Comparison of ENCODE assay signal across 25 cellular contexts in genomic region chr10:47404937-47405336, GRCh38. TPM values are rescaled to one million over a fixed set of nuclear protein-coding genes. Genes with fewer than 3 reads are reported as not detected.
DNase-seq lines count a peak whose midpoint lies in the region; ATAC-seq, FAIRE-seq and TF ChIP-seq lines count a peak whose summit lies in the region.
"Had no signal": no experiment of that assay in that cellular context is flagged by ENCODE, and none has a peak within 500 bp of the region (broad histone marks: within the 10 kb centered on the region; RNA-seq: fewer than 3 reads in every experiment).

No MANE protein-coding gene starts in this region.

- POLR2A ChIA-PET in A549 (lab: Yijun Ruan, JAX) (no interaction called here), Panc1 (lab: Charles Lee) (no interaction called here)

- no peaks in the 10 kb centered on the region for H3K79me2 ChIP-seq in neural progenitor cell (ENCODE audit: low read depth)

- H3K4me1 Mint-ChIP-seq in neural progenitor cell: peaks cover 36% of the 10 kb centered on the region

- TF ChIP-seq RAD21 in A549 (conservative IDR thresholded peaks at IDR 0.05 in 1 of 2, IDR thresholded peaks at IDR 0.05 in 1 of 2): no peak

- H3K4me2 ChIP-seq in A549 (no peak overlapping the region), neural progenitor cell (no peak overlapping the region)

- CTCF ChIA-PET in A549 (lab: Yijun Ruan, JAX): interaction anchor here (0.8 to 3.4 kb wide), 5 partner anchors 10 to 46 kb away, joined by 3 to 9 read pairs (median 4); partner anchors contain the start of gene ZNF488
- CTCF ChIA-PET in Panc1 (lab: Charles Lee): interaction anchor here (0.7 kb wide), 1 partner anchor 51 kb away, joined by 5 read pairs; no protein-coding TSS in a partner anchor

- no peak overlapping the region for H2AFZ ChIP-seq in neural progenitor cell (replicated peaks)

- intact Hi-C loops in Panc1 (cut with micrococcal nuclease; ENCODE audit: unreplicated experiment): no loop called here
- intact Hi-C loops in esophagus muscularis mucosa (cut with DNase I): loop anchor here (5.0 kb wide), 1 partner anchor 52 kb away; no protein-coding TSS in a partner anchor

- no peak for TF ChIP-seq CTCF in A549 (IDR thresholded peaks at IDR 0.05)
- no peak for TF ChIP-seq CTCF in Panc1 (IDR thresholded peaks at IDR 0.05)
- no peak for TF ChIP-seq CTCF in neural progenitor cell (IDR thresholded peaks at IDR 0.05)
- TF ChIP-seq CTCF in esophagus muscularis mucosa (IDR thresholded peaks at IDR 0.05): no peak

- H3K9me3 Mint-ChIP-seq in neural progenitor cell: no peaks in the 10 kb centered on the region

- H3K4me1 ChIP-seq in A549 (peaks cover 66% of the 10 kb centered on the region), Panc1 (ENCODE audit: control insufficient read depth, insufficient read depth, low read length) (peaks cover 78% of the 10 kb centered on the region), esophagus (ENCODE audit: control insufficient read depth in 2 of 2, insufficient read depth in 2 of 2, low read length in 1 of 2) (peaks cover 23 to 47% of the 10 kb centered on the region in 2 donors), neural progenitor cell (no peaks in the 10 kb centered on the region), esophagus muscularis mucosa (peaks cover 14 to 28% (median 23%) of the 10 kb centered on the region in 4 donors)

- no peak overlapping the region for H3K9ac ChIP-seq in neural progenitor cell

- in situ Hi-C loops in Panc1 (cut with HindIII; ENCODE audit: low pct_unique_long_range_greater_than_20kb, low sequenced_read_pairs): no loop called here

- peaks cover 10% of the 10 kb centered on the region for H3K27me3 Mint-ChIP-seq in neural progenitor cell (ENCODE audit: insufficient read depth, low read depth)

- no peak for FAIRE-seq in A549 (lab: Jason Lieb, UNC)
- FAIRE-seq: D721Med, HepG2 had no signal

- H3K4me3 ChIP-seq in A549 (no peak overlapping the region), Panc1 (ENCODE audit: low read depth in 2 of 2, low read length in 2 of 2) (no peak overlapping the region), esophagus (ENCODE audit: low read depth in 1 of 2, low read length in 2 of 2) (no peak overlapping the region), neural progenitor cell (no peak overlapping the region), esophagus muscularis mucosa (no peak overlapping the region)

- H3K27ac ChIP-seq in A549 (peak overlapping the region; percentile 91 to 97), Panc1 (ENCODE audit: low read length) (peak overlapping the region; percentile 75), esophagus (ENCODE audit: low read depth in 2 of 2, low read length in 1 of 2) (peak overlapping the region; percentile 44 to 73), neural progenitor cell (no peak overlapping the region), esophagus muscularis mucosa (replicated peaks in 1 of 4) (no peak overlapping the region)
- H3K27ac ChIP-seq: 22Rv1 had no signal

- no peaks in the 10 kb centered on the region for H3K36me3 Mint-ChIP-seq in neural progenitor cell

- H3K9me3 ChIP-seq in A549 (no peaks in the 10 kb centered on the region), Panc1 (ENCODE audit: control insufficient read depth, insufficient read depth, low read depth, low read length) (no peaks in the 10 kb centered on the region), esophagus (ENCODE audit: control insufficient read depth in 2 of 2, insufficient read depth in 1 of 2, low read depth in 1 of 2, low read length in 1 of 2) (no peaks in the 10 kb centered on the region), neural progenitor cell (ENCODE audit: low read depth) (no peaks in the 10 kb centered on the region), esophagus muscularis mucosa (no peaks in the 10 kb centered on the region)

- no peaks in the 10 kb centered on the region for H3K36me3 ChIP-seq in Panc1 (ENCODE audit: control insufficient read depth, insufficient read depth, low read length)
- no peaks in the 10 kb centered on the region for H3K36me3 ChIP-seq in esophagus (ENCODE audit: control insufficient read depth in 2 of 2, insufficient read depth in 2 of 2, low read length in 1 of 2)
- no peaks in the 10 kb centered on the region for H3K36me3 ChIP-seq in neural progenitor cell
- no peaks in the 10 kb centered on the region for H3K36me3 ChIP-seq in esophagus muscularis mucosa

- ATAC-seq in A549: no peak
- ATAC-seq in Panc1: no peak
- ATAC-seq in stimulated activated naive CD8-positive, alpha-beta T cell treated with anti-CD3 and anti-CD28 coated beads, Interleukin-15, Interleukin-2, amounts not matched to agents 100 U/mL and 50 U/mL, for 24 hours: no peak
- ATAC-seq: HepG2, PC-3, SK-N-SH treated with all-trans-retinoic acid at 6 μM for 48 hours had no signal

- H3K27me3 ChIP-seq in Panc1 (ENCODE audit: control insufficient read depth, insufficient read depth, low read length) (no peaks in the 10 kb centered on the region), esophagus (ENCODE audit: control insufficient read depth in 1 of 2, insufficient read depth in 2 of 2, low read length in 2 of 2) (no peaks in the 10 kb centered on the region), neural progenitor cell (no peaks in the 10 kb centered on the region), esophagus muscularis mucosa (no peaks in the 10 kb centered on the region)

- no peaks in the 10 kb centered on the region for H4K20me1 ChIP-seq in neural progenitor cell (ENCODE audit: low read depth)

- no peaks in the 10 kb centered on the region for H3F3A ChIP-seq in neural progenitor cell (ENCODE audit: low read depth)

- DNase-seq in A549 (ENCODE audit: low read depth in 1 of 2, low spot score in 1 of 2) (no peak), Panc1 (ENCODE audit: low read depth, low spot score) (no peak), neural progenitor cell (ENCODE audit: low spot score) (no peak), esophagus muscularis mucosa (ENCODE audit: extremely low spot score) (no peak), pons (ENCODE audit: low spot score) (no peak), GM19238 (ENCODE audit: insufficient read length, low spot score) (no peak)
- no peak for DNase-seq in stimulated activated naive CD8-positive, alpha-beta T cell treated with anti-CD3 and anti-CD28 coated beads, Interleukin-15, Interleukin-2, amounts not matched to agents 100 U/mL and 50 U/mL, for 24 hours
- DNase-seq: KBM-7, NCI-H1105 treated with DMSO at 0.1 percent for 48 hours, NCI-H146, NCI-H1930, NCI-H2107, NCI-H524, NCI-H774, PC-3 had no signal

- peak overlapping the region; percentile 91 for H3K27ac Mint-ChIP-seq in neural progenitor cell

- H3K4me3 Mint-ChIP-seq in neural progenitor cell: no peak overlapping the region

- no peak for TF ChIP-seq EP300 in A549 (IDR thresholded peaks at IDR 0.05)
- TF ChIP-seq EP300 in esophagus muscularis mucosa (IDR thresholded peaks at IDR 0.05): no peak

- 96% methylated on average over 2 of the region's 2 CpGs for whole genome bisulfite sequencing in A549 (ENCODE audit: missing lambda C conversion rate)
- 66 to 80% methylated on average over 2 of the region's 2 CpGs for WGBS in esophagus, 2 donors
- 100% methylated on average over 2 of the region's 2 CpGs for WGBS in esophagus muscularis mucosa

- TF ChIP-seq POLR2A in A549 (IDR thresholded peaks at IDR 0.05; ENCODE audit: low read length): no peak
- no peak for TF ChIP-seq POLR2A in esophagus muscularis mucosa (IDR thresholded peaks at IDR 0.05; ENCODE audit: low read depth)

- no TSS peak for BruUV-seq in Panc1 (replicated peaks; lab: Mats Ljungman, UMichigan)

TF ChIP-seq in A549, 52 proteins besides CTCF, POLR2A, EP300 and RAD21:
- TF ChIP-seq MAX (IDR thresholded peaks at IDR 0.05): 0 out of 2 replicates have a peak, but pooled peaks have one; percentile 11
- TF ChIP-seq USF2 (IDR thresholded peaks at IDR 0.05): no peak

RNA-seq across cellular contexts. Expression of gene ZNF488, which starts 20.8 kb away (rescaled TPM):
- polyA plus RNA-seq in A549 (2011; rRNA removed): 4.0 and 4.6 TPM in 2 replicates
- polyA plus RNA-seq in A549 (2012; cell fraction: cytosol; rRNA removed): 5.1 and 6.7 TPM in 2 replicates
- polyA plus RNA-seq in A549 (2012; cell fraction: nucleus; rRNA removed): 6.5 and 6.7 TPM in 2 replicates
- polyA plus RNA-seq in A549 (2017; fragmentation: RNase III; extraction: RNeasy Plus Mini Kit Qiagen cat#74134 plus additional on column Dnase treatment): 6.8 to 8.3 TPM (median 6.9 TPM) in 3 replicates
- 6.4 and 6.5 TPM in 2 replicates for polyA minus RNA-seq in A549 (2011; rRNA and poly(A)+ RNA removed)
- total RNA-seq in Panc1 (2021; ENCODE audit: unreplicated experiment): 11.8 TPM
- polyA plus RNA-seq in Panc1 (2012; ENCODE audit: insufficient read length): 3.8 TPM
- under 1 TPM; 0.81 to 0.94 TPM for polyA plus RNA-seq in esophagus
- not detected in 2 replicates for total RNA-seq in neural progenitor cell (ENCODE audit: low replicate concordance)
- total RNA-seq in esophagus muscularis mucosa: under 1 TPM in 1 of 4 donors, not detected in 3; 0.11 TPM

RNA-seq across cellular contexts. Expression of gene RBP3, which starts 56.8 kb away (rescaled TPM):
- polyA plus RNA-seq in A549 (2011; rRNA removed): not detected in 2 replicates
- polyA plus RNA-seq in A549 (2012; cell fraction: cytosol; rRNA removed): not detected in 2 replicates
- not detected in 2 replicates for polyA plus RNA-seq in A549 (2012; cell fraction: nucleus; rRNA removed)
- polyA plus RNA-seq in A549 (2017; fragmentation: RNase III; extraction: RNeasy Plus Mini Kit Qiagen cat#74134 plus additional on column Dnase treatment): not detected in 3 replicates
- not detected in 2 replicates for polyA minus RNA-seq in A549 (2011; rRNA and poly(A)+ RNA removed)
- not detected for total RNA-seq in Panc1 (2021; ENCODE audit: unreplicated experiment)
- not detected for polyA plus RNA-seq in Panc1 (2012; ENCODE audit: insufficient read length)
- polyA plus RNA-seq in esophagus: not detected
- total RNA-seq in neural progenitor cell (ENCODE audit: low replicate concordance): not detected in 2 replicates
- under 1 TPM in 2 of 4 donors, not detected in 2; under 0.01 to 0.06 TPM for total RNA-seq in esophagus muscularis mucosa
- total RNA-seq: H4, HepG2, HT1080, LHCN-M2, MCF 10A, PC-3 had no signal
- polyA plus RNA-seq: BJ, HepG2 had no signal

Comparison
In these comparisons a context has a peak if more than half of its experiments do, and no peak if none do; other contexts are left out.
1. H3K27ac ChIP-seq: peak in A549 (2 of 2), Panc1 (single experiment) and esophagus (2 of 2); none in neural progenitor cell (single experiment) and esophagus muscularis mucosa (0 of 4).
2. RNA of gene ZNF488, which starts 20.8 kb away (total RNA-seq): 11.8 TPM in Panc1 (single experiment); not detected in neural progenitor cell and 0.11 TPM in esophagus muscularis mucosa; every median in the first group is over 10 times any median in the second.